ENCODE assay signal across 11 cellular contexts in the genomic region with DNA sequence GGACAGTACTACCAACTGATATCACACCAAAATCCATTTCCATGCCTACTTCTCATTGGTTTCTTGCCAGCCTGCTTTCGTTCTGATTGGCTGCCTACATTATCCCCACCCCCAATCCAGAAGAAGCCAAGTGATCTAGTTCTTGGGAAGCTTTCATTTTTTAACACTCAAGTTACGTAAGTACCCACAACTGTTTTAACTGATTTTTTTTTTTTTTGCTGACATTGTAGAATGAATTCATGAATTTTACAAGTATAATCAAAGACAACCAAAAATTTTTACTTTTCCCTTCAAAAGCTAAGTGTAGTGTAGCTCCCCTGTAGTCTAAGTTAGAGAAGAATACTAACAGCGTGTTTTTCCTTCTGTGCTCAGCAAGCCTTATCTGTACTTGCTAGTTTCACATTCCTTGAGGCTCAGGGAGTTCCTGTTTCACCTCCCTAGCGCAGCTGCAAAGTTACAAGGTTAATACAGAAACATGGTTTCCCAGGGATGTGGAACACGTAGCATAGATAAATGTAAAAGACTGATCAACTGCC. TPM values are rescaled to one million over a fixed set of nuclear protein-coding genes. Genes with fewer than 3 reads are reported as not detected.
A peak's percentile ranks its signal among the peaks of the same experiment; 100 is the strongest.
DNase-seq lines count a peak whose midpoint lies in the region; ATAC-seq and TF ChIP-seq lines count a peak whose summit lies in the region.
"Had no signal": no experiment of that assay in that cellular context is flagged by ENCODE, and none has a peak within 500 bp of the region (broad histone marks: within the 10 kb centered on the region; RNA-seq: fewer than 3 reads in every experiment).

Gene SLC9C2, minus strand, starts transcription at position 17 of the 536 bp plus-strand sequence. CDS start 1,296 bp downstream, outside the sequence.

- H3K27me3 ChIP-seq in BLaER1 (no peaks in the 10 kb centered on the region), OCI-LY3 (ENCODE audit: low read depth, low read length) (no peaks in the 10 kb centered on the region)

- peaks cover 0 to 18% (median 8%) of the 10 kb centered on the region in 3 donors for H3K27me3 Mint-ChIP-seq in naive B cell
- peaks cover 4% of the 10 kb centered on the region for H3K27me3 Mint-ChIP-seq in activated naive CD4-positive, alpha-beta T cell treated with anti-CD3 and anti-CD28 coated beads, Interleukin-2, amount 10 ng/mL, durations not matched to agents 7 days and 5 days

- no peaks in the 10 kb centered on the region for H3K79me2 ChIP-seq in OCI-LY3 (ENCODE audit: low read length)

- H3K4me2 ChIP-seq in BLaER1 (peak within 1 kb of the TSS; percentile 52), OCI-LY3 (ENCODE audit: low read length) (peak within 1 kb of the TSS; percentile 86)

- DNase-seq in fibroblast of the aortic adventitia (ENCODE audit: low read depth): peak; percentile 82
- DNase-seq in naive B cell: no peak
- DNase-seq in activated naive CD4-positive, alpha-beta T cell treated with anti-CD3 and anti-CD28 coated beads, Interleukin-2, amount 10 ng/mL, durations not matched to agents 7 days and 5 days: no peak
- DNase-seq: AML-193, KG1 had no signal

- ATAC-seq in naive B cell (ENCODE audit: low read depth in 2 of 2) (no peak), HG02852 (IDR thresholded peaks at IDR 0.05; ENCODE audit: unreplicated experiment) (no peak), GM19328 (IDR thresholded peaks at IDR 0.05; ENCODE audit: unreplicated experiment) (no peak), GM18873 (IDR thresholded peaks at IDR 0.05; ENCODE audit: low FRiP score, unreplicated experiment) (no peak)
- ATAC-seq: Panc1 had no signal

- peak within 1 kb of the TSS in 5 of 8 donors; percentile 1 to 71 (median 22) for H3K4me3 Mint-ChIP-seq in naive B cell
- H3K4me3 Mint-ChIP-seq in activated naive CD4-positive, alpha-beta T cell treated with anti-CD3 and anti-CD28 coated beads, Interleukin-2, amount 10 ng/mL, durations not matched to agents 7 days and 5 days: no peak within 1 kb of the TSS

- CTCF ChIA-PET in activated naive CD4-positive, alpha-beta T cell treated with anti-CD3 and anti-CD28 coated beads, Interleukin-2, amount 10 ng/mL, durations not matched to agents 7 days and 5 days (lab: Charles Lee): no interaction called here

- H2AFZ ChIP-seq in OCI-LY3 (ENCODE audit: low read depth, low read length): peak within 1 kb of the TSS; percentile 43; the same call in 1 of the 2 replicates

- no peaks in the 10 kb centered on the region for H3K36me3 ChIP-seq in BLaER1
- H3K36me3 ChIP-seq in OCI-LY3 (replicated peaks; ENCODE audit: low read depth, low read length): no peaks in the 10 kb centered on the region

- H3K36me3 Mint-ChIP-seq in naive B cell: no peaks in the 10 kb centered on the region
- H3K36me3 Mint-ChIP-seq in activated naive CD4-positive, alpha-beta T cell treated with anti-CD3 and anti-CD28 coated beads, Interleukin-2, amount 10 ng/mL, durations not matched to agents 7 days and 5 days: no peaks in the 10 kb centered on the region

- H3K4me3 ChIP-seq in BLaER1: no peak within 1 kb of the TSS
- peak within 1 kb of the TSS; percentile 62 for H3K4me3 ChIP-seq in OCI-LY3 (ENCODE audit: low read length)
- H3K4me3 ChIP-seq in fibroblast of the aortic adventitia (ENCODE audit: low read depth, low read length): peak within 1 kb of the TSS; percentile 57

- H3K4me1 Mint-ChIP-seq in naive B cell: peaks cover 0 to 18% (median 4%) of the 10 kb centered on the region in 3 donors
- peaks cover 6% of the 10 kb centered on the region for H3K4me1 Mint-ChIP-seq in activated naive CD4-positive, alpha-beta T cell treated with anti-CD3 and anti-CD28 coated beads, Interleukin-2, amount 10 ng/mL, durations not matched to agents 7 days and 5 days

- TF ChIP-seq CTCF in OCI-LY3 (IDR thresholded peaks at IDR 0.05; ENCODE audit: low read depth, low read length) (no peak), fibroblast of the aortic adventitia (IDR thresholded peaks at IDR 0.05; ENCODE audit: insufficient read depth, low read length) (no peak)

- H3K27ac Mint-ChIP-seq in naive B cell: peak within 1 kb of the TSS in 3 of 6 donors; percentile 14 to 81 (median 21)
- H3K27ac Mint-ChIP-seq in activated naive CD4-positive, alpha-beta T cell treated with anti-CD3 and anti-CD28 coated beads, Interleukin-2, amount 10 ng/mL, durations not matched to agents 7 days and 5 days: no peak within 1 kb of the TSS

- H4K20me1 ChIP-seq in BLaER1: no peaks in the 10 kb centered on the region
- H4K20me1 ChIP-seq in OCI-LY3 (ENCODE audit: insufficient read depth, low read length): no peaks in the 10 kb centered on the region

- H3K9me3 ChIP-seq in BLaER1 (no peaks in the 10 kb centered on the region), OCI-LY3 (ENCODE audit: insufficient read depth, low read length) (no peaks in the 10 kb centered on the region)

- H3K9me3 Mint-ChIP-seq in naive B cell: no peaks in the 10 kb centered on the region
- H3K9me3 Mint-ChIP-seq in activated naive CD4-positive, alpha-beta T cell treated with anti-CD3 and anti-CD28 coated beads, Interleukin-2, amount 10 ng/mL, durations not matched to agents 7 days and 5 days: no peaks in the 10 kb centered on the region

- H3K9ac ChIP-seq in BLaER1 (no peak within 1 kb of the TSS), OCI-LY3 (ENCODE audit: low read length) (peak within 1 kb of the TSS; percentile 46; the same call in 1 of the 2 replicates)

- H3K4me1 ChIP-seq in BLaER1 (peaks cover 22% of the 10 kb centered on the region), OCI-LY3 (ENCODE audit: low read length) (peaks cover 38% of the 10 kb centered on the region)

- no peak within 1 kb of the TSS for H3K27ac ChIP-seq in BLaER1
- H3K27ac ChIP-seq in OCI-LY3 (ENCODE audit: low read length): peak within 1 kb of the TSS; percentile 72

RNA-seq across cellular contexts. Expression of gene SLC9C2, which starts in this region (rescaled TPM):
- not detected in 2 replicates for total RNA-seq in fibroblast of the aortic adventitia (ENCODE audit: low replicate concordance)
- polyA plus RNA-seq in naive B cell (ENCODE audit: low read depth in 6 of 6): not detected

Comparison
In these comparisons a context has a peak if more than half of its experiments do, and no peak if none do; other contexts are left out.
1. Peak in DNase-seq and H3K4me3 ChIP-seq in fibroblast of the aortic adventitia; RNA of the gene not detected or under 1 TPM.